Comparison of ENCODE assay signal across 18 cellular contexts in genomic region chrY:12808046-12808445, GRCh38.
"Had no signal": no experiment of that assay in that cellular context is flagged by ENCODE, and none has a peak within 500 bp of the region (broad histone marks: within the 10 kb centered on the region; RNA-seq: fewer than 3 reads in every experiment).

No MANE protein-coding gene starts in this region.

- ATAC-seq: effector memory CD8-positive, alpha-beta T cell; T-cell had no signal

- H3K4me3 ChIP-seq: cardiac muscle cell, thyroid gland had no signal

- H3K36me3 ChIP-seq: cardiac muscle cell, thyroid gland had no signal

- H3K27me3 ChIP-seq: cardiac muscle cell, thyroid gland had no signal

- H3K27ac ChIP-seq: cardiac muscle cell, thyroid gland had no signal

- DNase-seq: activated B cell treated with CpG ODN at 0.5 μM for 24 hours; activated CD4-positive, alpha-beta T cell treated with anti-CD3 and anti-CD28 coated beads for 4 hours; activated CD8-positive, alpha-beta memory T cell treated with anti-CD3 and anti-CD28 coated beads, Interleukin-2, amount 50 U/mL, for 4 hours; activated effector memory CD4-positive, alpha-beta T cell treated with Interleukin-2 at 50 U/mL for 16 hours; activated naive CD4-positive, alpha-beta T cell treated with anti-CD3 and anti-CD28 coated beads, Interleukin-2, amount 10 ng/mL, durations not matched to agents 7 days and 5 days; activated T-cell treated with anti-CD3 and anti-CD28 coated beads, Interleukin-2, amount 50 U/mL, for 48 hours; dermis blood vessel endothelial cell; effector memory CD8-positive, alpha-beta T cell; foreskin melanocyte; hypothalamus; nephron progenitor cell; nucleus accumbens; posterior cingulate gyrus; retina; stimulated activated naive CD4-positive, alpha-beta T cell; T-cell; thyroid gland had no signal

- H3K4me1 ChIP-seq: thyroid gland had no signal
